Comparison of ENCODE assay signal across 11 cellular contexts in genomic region chr9:130453487-130453886, GRCh38. TPM values are rescaled to one million over a fixed set of nuclear protein-coding genes. Genes with fewer than 3 reads are reported as not detected.
DNase-seq lines count a peak whose midpoint lies in the region; ATAC-seq, FAIRE-seq and TF ChIP-seq lines count a peak whose summit lies in the region.
"Had no signal": no experiment of that assay in that cellular context is flagged by ENCODE, and none has a peak within 500 bp of the region (broad histone marks: within the 10 kb centered on the region; RNA-seq: fewer than 3 reads in every experiment).

No MANE protein-coding gene starts in this region.

- no peaks in the 10 kb centered on the region for H3K9me3 ChIP-seq in endothelial cell of umbilical vein (replicated peaks; ENCODE audit: control insufficient read depth, insufficient read depth, low read length)

- dilution Hi-C loops in endothelial cell of umbilical vein (cut with MboI; ENCODE audit: extremely low pct_ligation_motif_present, low sequenced_read_pairs) = no loop called here

- DNase-seq in HK-2 (ENCODE audit: unreplicated experiment) = peak; percentile 26
- DNase-seq in NCI-H748 treated with DMSO at 0.1 percent for 48 hours (lab: John Stamatoyannopoulos, UW) = peak; percentile 48
- DNase-seq in endothelial cell of umbilical vein (ENCODE audit: low read depth, low spot score) = peak; percentile 93
- peak; percentile 61 for DNase-seq in omental fat pad (ENCODE audit: low spot score)
- no peak for DNase-seq in activated naive CD4-positive, alpha-beta T cell treated with Interleukin-2 at 50 U/mL for 16 hours
- no peak for DNase-seq in H4 (ENCODE audit: low spot score)
- DNase-seq: activated CD4-positive, alpha-beta T cell treated with anti-CD3 and anti-CD28 coated beads, Interleukin-2, amount 50 U/mL, for 48 hours; GDM1 had no signal

- no peak for TF ChIP-seq CTCF in endothelial cell of umbilical vein (IDR thresholded peaks at IDR 0.05; ENCODE audit: extremely low read depth in 1 of 2, insufficient read depth in 1 of 2, low read depth in 1 of 2, low read length in 2 of 2)
- TF ChIP-seq CTCF in omental fat pad (IDR thresholded peaks at IDR 0.05) = no peak

- TF ChIP-seq POLR2A in endothelial cell of umbilical vein (IDR thresholded peaks at IDR 0.05; ENCODE audit: low read depth, low read length) = no peak

- no peaks in the 10 kb centered on the region for H3K36me3 ChIP-seq in endothelial cell of umbilical vein (ENCODE audit: control insufficient read depth in 2 of 2, extremely low read depth in 1 of 2, insufficient read depth in 2 of 2, low read length in 2 of 2)

- peaks cover 30% of the 10 kb centered on the region for H3K4me1 ChIP-seq in endothelial cell of umbilical vein (ENCODE audit: control insufficient read depth, extremely low read depth, insufficient read depth, low read length)

- intact Hi-C loops in endothelial cell of umbilical vein (cut with micrococcal nuclease) = loop anchor here (1.0 to 5.0 kb wide), 2 partner anchors 26 to 394 kb away; no protein-coding TSS in a partner anchor

- no peak overlapping the region for H3K27ac ChIP-seq in endothelial cell of umbilical vein (ENCODE audit: insufficient read depth, low read depth, low read length)
- H3K27ac ChIP-seq: PC-9 had no signal

- no peak overlapping the region for H3K4me2 ChIP-seq in endothelial cell of umbilical vein (ENCODE audit: insufficient read depth, low read length)
- H3K4me2 ChIP-seq: PC-9 had no signal

- H3K4me3 ChIP-seq in endothelial cell of umbilical vein (replicated peaks in 1 of 3; ENCODE audit: insufficient read depth in 1 of 3, low read depth in 1 of 3, low read length in 3 of 3) = no peak overlapping the region
- H3K4me3 ChIP-seq: PC-9 had no signal

- no peak overlapping the region for H2AFZ ChIP-seq in endothelial cell of umbilical vein (ENCODE audit: low read depth, low read length)
- H2AFZ ChIP-seq: PC-9 had no signal

- CTCF ChIA-PET in endothelial cell of umbilical vein (lab: Charles Lee) = interaction anchor here (0.6 to 2.1 kb wide), 9 partner anchors 9 to 729 kb away, joined by 3 to 13 read pairs (median 4); no protein-coding TSS in a partner anchor

- no peaks in the 10 kb centered on the region for H4K20me1 ChIP-seq in endothelial cell of umbilical vein (replicated peaks; ENCODE audit: control insufficient read depth, extremely low read depth, insufficient read depth, low read length)

- peaks cover 0 to 2% of the 10 kb centered on the region in 2 experiments for H3K27me3 ChIP-seq in endothelial cell of umbilical vein (ENCODE audit: control insufficient read depth in 2 of 2, insufficient read depth in 2 of 2, low read length in 2 of 2)

- no peak for ATAC-seq in omental fat pad (ENCODE audit: low FRiP score)
- ATAC-seq in GM21825 (IDR thresholded peaks at IDR 0.05; ENCODE audit: unreplicated experiment) = no peak
- ATAC-seq in GM18870 (IDR thresholded peaks at IDR 0.05; ENCODE audit: unreplicated experiment) = no peak

- no peak overlapping the region for H3K9ac ChIP-seq in endothelial cell of umbilical vein (replicated peaks; ENCODE audit: extremely low read depth, insufficient read depth, low read length)

- BruUV-seq in endothelial cell of umbilical vein (replicated peaks; lab: Mats Ljungman, UMichigan) = no TSS peak

- POLR2A ChIA-PET in endothelial cell of umbilical vein (lab: Charles Lee) = interaction anchor here (0.6 to 1.0 kb wide), 2 partner anchors 10 to 421 kb away, joined by 3 read pairs; no protein-coding TSS in a partner anchor

- H3K9me1 ChIP-seq in endothelial cell of umbilical vein (replicated peaks; ENCODE audit: control insufficient read depth, extremely low read depth, insufficient read depth, low read length) = no peaks in the 10 kb centered on the region

- H3K79me2 ChIP-seq in endothelial cell of umbilical vein (ENCODE audit: control insufficient read depth, insufficient read depth, low read length) = no peaks in the 10 kb centered on the region

- peak; percentile 99 for FAIRE-seq in endothelial cell of umbilical vein (lab: Jason Lieb, UNC)

TF ChIP-seq in endothelial cell of umbilical vein, 7 proteins besides CTCF, POLR2A, EP300 and RAD21:
- peak; percentile 75 for TF ChIP-seq POLR2AphosphoS5 (IDR thresholded peaks at IDR 0.05; ENCODE audit: insufficient read depth, low read depth, low read length)
- no peak for TF ChIP-seq MAX (IDR thresholded peaks at IDR 0.05; ENCODE audit: insufficient read depth, insufficient read length)
- peak; percentile 15 for TF ChIP-seq FOS (IDR thresholded peaks at IDR 0.05; ENCODE audit: borderline replicate concordance, insufficient read depth, low read length)
- peak; percentile 51 for TF ChIP-seq GATA2 (IDR thresholded peaks at IDR 0.05; ENCODE audit: insufficient read depth, insufficient read length, low read depth, low read length)

RNA-seq across cellular contexts. Expression of gene ASS1, which starts 8.7 kb away (rescaled TPM):
- total RNA-seq in endothelial cell of umbilical vein = 2.0 and 3.6 TPM in 2 replicates
- 12.4 and 14.9 TPM in 2 replicates for polyA plus RNA-seq in endothelial cell of umbilical vein
- polyA plus RNA-seq in endothelial cell of umbilical vein (2011; cell fraction: cytosol; rRNA removed) = 10.9 and 11.1 TPM in 2 replicates
- polyA plus RNA-seq in endothelial cell of umbilical vein (2011; cell fraction: nucleus; rRNA removed) = 2.8 and 6.7 TPM in 2 replicates
- 3.7 and 7.1 TPM in 2 replicates for polyA plus RNA-seq in endothelial cell of umbilical vein (2012)
- 7.9 and 12.0 TPM in 2 replicates for polyA minus RNA-seq in endothelial cell of umbilical vein
- polyA minus RNA-seq in endothelial cell of umbilical vein (2011; cell fraction: cytosol; rRNA and poly(A)+ RNA removed) = 628 TPM
- polyA minus RNA-seq in endothelial cell of umbilical vein (2011; cell fraction: nucleus; rRNA and poly(A)+ RNA removed) = 3.6 and 5.3 TPM in 2 replicates
- 100 to 1,000 TPM; 250 to 621 (median 378) TPM for total RNA-seq in omental fat pad
- total RNA-seq in H4 (2014; rRNA removed; shearing (Covaris generic)) = 55.2 and 63.6 TPM in 2 replicates

Comparison
In these comparisons a context has a peak if more than half of its experiments do, and no peak if none do; other contexts are left out.
1. DNase-seq: peak in HK-2 (single experiment), NCI-H748 treated with DMSO at 0.1 percent for 48 hours (single experiment), endothelial cell of umbilical vein (single experiment) and omental fat pad (single experiment); none in activated naive CD4-positive, alpha-beta T cell treated with Interleukin-2 at 50 U/mL for 16 hours (single experiment) and H4 (single experiment).
2. RNA of gene ASS1, which starts 8.7 kb away (total RNA-seq): 250 to 621 TPM in omental fat pad and 55.2 to 63.6 TPM in H4; 2.0 to 3.6 TPM in endothelial cell of umbilical vein; every median in the first group is over 10 times any median in the second.